Comparison of ENCODE assay signal across 8 cellular contexts in genomic region chr6:32622545-32623401, GRCh38.
DNase-seq lines count a peak whose midpoint lies in the region; ATAC-seq, FAIRE-seq and TF ChIP-seq lines count a peak whose summit lies in the region.

No MANE protein-coding gene starts in this region.

- TF ChIP-seq CTCF in AG09309 (IDR thresholded peaks at IDR 0.05; ENCODE audit: control insufficient read depth, insufficient read depth, low read depth, low read length, missing control alignments), result peak; percentile 58
- peak; percentile 34; the same call in 1 of the 2 replicates for TF ChIP-seq CTCF in OCI-LY1 (IDR thresholded peaks at IDR 0.05; ENCODE audit: low read length)

- no peaks in the 10 kb centered on the region for H3F3A ChIP-seq in OCI-LY1 (ENCODE audit: insufficient read depth, low read length)

- H3K4me2 ChIP-seq in OCI-LY1 (ENCODE audit: low read length), result peak overlapping the region; percentile 56

- H3K36me3 ChIP-seq in OCI-LY1 (ENCODE audit: insufficient read depth, low read length), result no peaks in the 10 kb centered on the region

- peak; percentile 66 for ATAC-seq in HG02938 (IDR thresholded peaks at IDR 0.05; ENCODE audit: unreplicated experiment)

- peak overlapping the region; percentile 95 for H3K27ac ChIP-seq in OCI-LY1 (ENCODE audit: low read depth, low read length, poor library complexity, severe bottlenecking)

- H3K4me1 ChIP-seq in OCI-LY1 (ENCODE audit: insufficient read depth, low read length, severe bottlenecking), result peaks cover 57% of the 10 kb centered on the region

- H3K79me2 ChIP-seq in OCI-LY1 (ENCODE audit: insufficient read depth, low read length), result no peaks in the 10 kb centered on the region

- TF ChIP-seq POLR2A in GM18526 (IDR thresholded peaks at IDR 0.05; ENCODE audit: extremely low read depth, insufficient read length) (peak; percentile 24), H54 (IDR thresholded peaks at IDR 0.05; ENCODE audit: low read depth, low read length) (no peak)

- no peak overlapping the region for H3K4me3 ChIP-seq in AG09309 (ENCODE audit: control insufficient read depth, low read depth, low read length)
- H3K4me3 ChIP-seq in OCI-LY1 (ENCODE audit: low read depth, low read length, poor library complexity, severe bottlenecking), result peak overlapping the region; percentile 21

- H4K20me1 ChIP-seq in OCI-LY1 (ENCODE audit: insufficient read depth, low read length), result no peaks in the 10 kb centered on the region

- H3K9me2 ChIP-seq in OCI-LY1 (ENCODE audit: low read depth, low read length), result no peaks in the 10 kb centered on the region

- peak overlapping the region; percentile 35; the same call in 1 of the 2 replicates for H3K9ac ChIP-seq in OCI-LY1 (ENCODE audit: low read length)

- DNase-seq in AG09309 (ENCODE audit: low read depth) (no peak), iPS DF 19.7 (ENCODE audit: low read depth, low spot score) (peak; percentile 64), H54 (ENCODE audit: insufficient read length, low spot score) (no peak)
- peak; percentile 76 for DNase-seq in activated effector memory CD4-positive, alpha-beta T cell treated with anti-CD3 and anti-CD28 coated beads, Interleukin-2, amount 50 U/mL, for 16 hours
- DNase-seq in stimulated activated CD8-positive, alpha-beta memory T cell treated with anti-CD3 and anti-CD28 coated beads, Interleukin-12 subunit alpha, Interleukin-12 subunit beta, amount 100 ng/mL, for 1 hour (ENCODE audit: low read depth), result peak; percentile 14

- no peak for FAIRE-seq in H54 (lab: Jason Lieb, UNC)

- H3K9me3 ChIP-seq in OCI-LY1 (ENCODE audit: low read length), result no peaks in the 10 kb centered on the region

- no peaks in the 10 kb centered on the region for H3K27me3 ChIP-seq in OCI-LY1 (ENCODE audit: insufficient read depth, low read length)

- no peak overlapping the region for H2AFZ ChIP-seq in OCI-LY1 (ENCODE audit: low read length)

Comparison
In these comparisons a context has a peak if more than half of its experiments do, and no peak if none do; other contexts are left out.
1. DNase-seq: peak in activated effector memory CD4-positive, alpha-beta T cell treated with anti-CD3 and anti-CD28 coated beads, Interleukin-2, amount 50 U/mL, for 16 hours (single experiment), iPS DF 19.7 (single experiment) and stimulated activated CD8-positive, alpha-beta memory T cell treated with anti-CD3 and anti-CD28 coated beads, Interleukin-12 subunit alpha, Interleukin-12 subunit beta, amount 100 ng/mL, for 1 hour (single experiment); none in AG09309 (single experiment) and H54 (single experiment).